ENCODE assay signal across 8 cellular contexts in the genomic region with DNA sequence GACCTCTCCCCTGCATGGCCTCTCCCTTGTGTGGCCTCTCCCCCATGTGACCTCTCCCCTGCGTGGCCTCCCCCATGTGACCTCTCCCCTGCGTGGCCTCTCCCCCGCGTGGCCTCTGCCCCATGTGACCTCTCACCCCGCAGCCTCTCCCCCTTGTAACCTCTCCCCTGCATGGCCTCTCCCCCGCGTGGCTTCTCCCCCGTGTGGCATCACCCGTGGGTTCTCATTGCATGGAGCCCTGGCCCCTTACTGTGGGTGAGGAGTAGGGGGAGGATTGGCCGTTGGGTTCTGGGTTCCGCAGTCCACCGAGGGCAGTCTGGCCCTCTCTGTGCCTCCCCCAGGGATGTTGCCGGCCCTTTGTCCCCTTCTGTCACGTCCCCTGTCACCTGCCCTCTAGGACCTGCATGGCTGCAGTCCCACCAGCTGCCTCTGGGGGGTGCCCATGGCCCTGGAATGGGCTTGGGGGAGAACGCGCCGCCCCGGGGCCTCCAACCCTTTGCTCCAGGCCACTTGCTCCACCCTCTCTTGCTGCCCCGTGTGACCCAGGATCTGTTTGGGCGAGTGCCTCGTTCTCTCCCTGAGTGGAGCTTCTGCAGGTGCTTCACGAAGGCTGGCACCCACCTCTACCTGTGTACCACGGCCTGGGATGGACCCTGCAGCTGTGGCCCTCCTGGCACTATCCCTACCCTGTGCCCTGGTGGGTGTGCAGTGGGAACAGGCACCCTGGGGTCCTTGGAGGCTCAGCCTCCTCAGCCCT. TPM values are rescaled to one million over a fixed set of nuclear protein-coding genes. Genes with fewer than 3 reads are reported as not detected.
DNase-seq lines count a peak whose midpoint lies in the region; ATAC-seq and TF ChIP-seq lines count a peak whose summit lies in the region.

No MANE protein-coding gene starts in this region.

- H3K4me1 ChIP-seq in endodermal cell (ENCODE audit: control insufficient read depth, insufficient read depth, low read length) (peaks cover 5% of the 10 kb centered on the region), mucosa of descending colon (ENCODE audit: low read depth) (peaks cover 22% of the 10 kb centered on the region)

- no peaks in the 10 kb centered on the region for H3K9me3 Mint-ChIP-seq in activated CD8-positive, alpha-beta memory T cell treated with anti-CD3 and anti-CD28 coated beads, Interleukin-2, amount 10 ng/mL, durations not matched to agents 7 days and 5 days (ENCODE audit: low read depth)
- no peaks in the 10 kb centered on the region for H3K9me3 Mint-ChIP-seq in endodermal cell

- no peak overlapping the region for H3K4me3 Mint-ChIP-seq in activated CD8-positive, alpha-beta memory T cell treated with anti-CD3 and anti-CD28 coated beads, Interleukin-2, amount 10 ng/mL, durations not matched to agents 7 days and 5 days
- H3K4me3 Mint-ChIP-seq in endodermal cell = no peak overlapping the region

- no peak overlapping the region for H3K9ac ChIP-seq in endodermal cell (ENCODE audit: extremely low read depth, low read length, poor library complexity, severe bottlenecking)

- TF ChIP-seq CTCF in endodermal cell (conservative IDR thresholded peaks at IDR 0.05) (peak; percentile 96), mucosa of descending colon (IDR thresholded peaks at IDR 0.05) (peak; percentile 92)

- H3K27ac Mint-ChIP-seq in activated CD8-positive, alpha-beta memory T cell treated with anti-CD3 and anti-CD28 coated beads, Interleukin-2, amount 10 ng/mL, durations not matched to agents 7 days and 5 days = peak overlapping the region; percentile 24
- H3K27ac Mint-ChIP-seq in endodermal cell = no peak overlapping the region

- WGBS in endodermal cell (ENCODE audit: insufficient coverage in 1 of 2, insufficient read length in 1 of 2), 2 experiments = 9 to 50% methylated on average over 7 to 23 of the region's 23 CpGs

- no peaks in the 10 kb centered on the region for H3K27me3 Mint-ChIP-seq in activated CD8-positive, alpha-beta memory T cell treated with anti-CD3 and anti-CD28 coated beads, Interleukin-2, amount 10 ng/mL, durations not matched to agents 7 days and 5 days
- H3K27me3 Mint-ChIP-seq in endodermal cell (ENCODE audit: insufficient read depth) = no peaks in the 10 kb centered on the region

- peaks cover 8% of the 10 kb centered on the region for H3K4me1 Mint-ChIP-seq in activated CD8-positive, alpha-beta memory T cell treated with anti-CD3 and anti-CD28 coated beads, Interleukin-2, amount 10 ng/mL, durations not matched to agents 7 days and 5 days
- H3K4me1 Mint-ChIP-seq in endodermal cell = peaks cover 8% of the 10 kb centered on the region

- intact Hi-C loops in mucosa of descending colon (cut with DNase I, micrococcal nuclease) = loop anchor here in 1 of 2 donors (5.0 kb wide), 1 partner anchor 167 kb away; no protein-coding TSS in a partner anchor

- H3K27ac ChIP-seq in endodermal cell (ENCODE audit: low read depth, low read length) = no peak overlapping the region

- no peaks in the 10 kb centered on the region for H3K9me3 ChIP-seq in endodermal cell (ENCODE audit: control insufficient read depth, low read length)
- no peaks in the 10 kb centered on the region for H3K9me3 ChIP-seq in mucosa of descending colon

- no peak overlapping the region for H3K4me3 ChIP-seq in endodermal cell (ENCODE audit: low read length)
- H3K4me3 ChIP-seq in mucosa of descending colon = no peak overlapping the region

- peak; percentile 93 for DNase-seq in AG08395 (ENCODE audit: low spot score)
- peak; percentile 73 for DNase-seq in HPDE6-E6E7 (ENCODE audit: extremely low spot score)
- peak; percentile 87 to 89 for DNase-seq in NOMO-1 (lab: John Stamatoyannopoulos, UW; ENCODE audit: unreplicated experiment in 2 of 2)
- peak; percentile 94 for DNase-seq in activated CD8-positive, alpha-beta memory T cell treated with anti-CD3 and anti-CD28 coated beads, Interleukin-2, amount 10 ng/mL, durations not matched to agents 7 days and 5 days
- peak; percentile 99 for DNase-seq in endodermal cell
- DNase-seq in mucosa of descending colon = peak; percentile 91 to 96 (median 93)
- peak; percentile 88 for DNase-seq in stimulated activated CD8-positive, alpha-beta memory T cell treated with anti-CD3 and anti-CD28 coated beads, Interleukin-4, amount 100 ng/mL, for 24 hours (ENCODE audit: low read depth)

- H3K27me3 ChIP-seq in endodermal cell (ENCODE audit: control insufficient read depth, insufficient read depth, low read length, poor library complexity, severe bottlenecking) = no peaks in the 10 kb centered on the region

- no peaks in the 10 kb centered on the region for H3K36me3 Mint-ChIP-seq in activated CD8-positive, alpha-beta memory T cell treated with anti-CD3 and anti-CD28 coated beads, Interleukin-2, amount 10 ng/mL, durations not matched to agents 7 days and 5 days
- peaks cover 7% of the 10 kb centered on the region for H3K36me3 Mint-ChIP-seq in endodermal cell (ENCODE audit: low read depth)

- peak; percentile 63 for ATAC-seq in GM18867 (IDR thresholded peaks at IDR 0.05; ENCODE audit: unreplicated experiment)
- ATAC-seq in activated CD8-positive, alpha-beta memory T cell treated with anti-CD3 and anti-CD28 coated beads, Interleukin-2, amount 10 ng/mL, durations not matched to agents 7 days and 5 days = peak; percentile 94
- peak; percentile 88 for ATAC-seq in mucosa of descending colon

- H3K36me3 ChIP-seq in endodermal cell (ENCODE audit: control insufficient read depth, insufficient read depth, low read length) (peaks cover 8% of the 10 kb centered on the region), mucosa of descending colon (ENCODE audit: low read depth) (no peaks in the 10 kb centered on the region)

- CTCF ChIA-PET in activated CD8-positive, alpha-beta memory T cell treated with anti-CD3 and anti-CD28 coated beads, Interleukin-2, amount 10 ng/mL, durations not matched to agents 7 days and 5 days (lab: Charles Lee) = interaction anchor here (0.5 to 2.1 kb wide), 29 partner anchors 9 to 274 kb away, joined by 3 to 38 read pairs (median 4); no protein-coding TSS in a partner anchor

RNA-seq across cellular contexts. Expression of gene RRP1, which starts 21.3 kb away (rescaled TPM):
- 10 to 100 TPM; 37.7 to 45.2 TPM for total RNA-seq in activated CD8-positive, alpha-beta memory T cell treated with anti-CD3 and anti-CD28 coated beads, Interleukin-2, amount 10 ng/mL, durations not matched to agents 7 days and 5 days
- total RNA-seq in endodermal cell = 10 to 100 TPM; 36.4 to 36.7 TPM
- polyA plus RNA-seq in endodermal cell (2013, experiment 1 of 2) = 29.7 TPM
- 24.5 TPM for polyA plus RNA-seq in endodermal cell (2013, experiment 2 of 2)
- total RNA-seq in mucosa of descending colon = 10 to 100 TPM; 15.9 to 16.3 (median 16.3) TPM

RNA-seq across cellular contexts. Expression of gene CSTB, which starts 34.6 kb away (rescaled TPM):
- total RNA-seq in activated CD8-positive, alpha-beta memory T cell treated with anti-CD3 and anti-CD28 coated beads, Interleukin-2, amount 10 ng/mL, durations not matched to agents 7 days and 5 days = 10 to 100 TPM; 44.2 to 47.4 TPM
- 10 to 100 TPM; 50.0 to 54.5 TPM for total RNA-seq in endodermal cell
- polyA plus RNA-seq in endodermal cell (2013, experiment 1 of 2) = 36.1 TPM
- polyA plus RNA-seq in endodermal cell (2013, experiment 2 of 2) = 33.5 TPM
- total RNA-seq in mucosa of descending colon = 10 to 100 TPM; 36.2 to 64.5 (median 56.8) TPM

RNA-seq across cellular contexts. Expression of gene AGPAT3, which starts 54.3 kb away (rescaled TPM):
- total RNA-seq in activated CD8-positive, alpha-beta memory T cell treated with anti-CD3 and anti-CD28 coated beads, Interleukin-2, amount 10 ng/mL, durations not matched to agents 7 days and 5 days = 100 to 1,000 TPM in 1 of 2 experiments, 10 to 100 TPM in 1; 94.3 to 101 TPM
- total RNA-seq in endodermal cell (10 to 100 TPM; 44.0 to 74.4 TPM), mucosa of descending colon (100 to 1,000 TPM in 1 of 3 donors, 10 to 100 TPM in 2; 77.7 to 120 (median 97.7) TPM)
- 22.2 TPM for polyA plus RNA-seq in endodermal cell (2013, experiment 1 of 2)
- 21.4 TPM for polyA plus RNA-seq in endodermal cell (2013, experiment 2 of 2)
